In genomic region chr2:120224735-120225548, GRCh38 we compare ENCODE assay signal across 1 cellular context.
TF ChIP-seq lines count a peak whose summit lies in the region.

No MANE protein-coding gene starts in this region.

TF ChIP-seq in GM23338, 12 proteins besides CTCF, POLR2A, EP300 and RAD21 (continued from another document):
- TF ChIP-seq ZNF462 (CRISPR knock-in tag; IDR thresholded peaks at IDR 0.05): no peak
- no peak for TF ChIP-seq ZNF114 (CRISPR knock-in tag; IDR thresholded peaks at IDR 0.05)
- no peak for TF ChIP-seq STAT1 (IDR thresholded peaks at IDR 0.05; ENCODE audit: unreplicated experiment)
- TF ChIP-seq JUNB (IDR thresholded peaks at IDR 0.05; ENCODE audit: unreplicated experiment): no peak
- TF ChIP-seq POLR2AphosphoS5 (IDR thresholded peaks at IDR 0.05; ENCODE audit: low read depth): no peak
